In genomic region chr3:50156991-50157493, GRCh38 we compare ENCODE assay signal across 9 cellular contexts. TPM values are rescaled to one million over a fixed set of nuclear protein-coding genes. Genes with fewer than 3 reads are reported as not detected.
A peak's percentile ranks its signal among the peaks of the same experiment; 100 is the strongest.
DNase-seq lines count a peak whose midpoint lies in the region; ATAC-seq and TF ChIP-seq lines count a peak whose summit lies in the region.
"Had no signal": no experiment of that assay in that cellular context is flagged by ENCODE, and none has a peak within 500 bp of the region (broad histone marks: within the 10 kb centered on the region; RNA-seq: fewer than 3 reads in every experiment).

No MANE protein-coding gene starts in this region.

- ATAC-seq in GM19035 (IDR thresholded peaks at IDR 0.05; ENCODE audit: unreplicated experiment) (no peak), omental fat pad (ENCODE audit: low FRiP score) (no peak)

- TF ChIP-seq CTCF in AG09309 (IDR thresholded peaks at IDR 0.05; ENCODE audit: control insufficient read depth, insufficient read depth, low read depth, low read length, missing control alignments): no peak
- TF ChIP-seq CTCF in OCI-LY3 (IDR thresholded peaks at IDR 0.05; ENCODE audit: low read depth, low read length): no peak
- no peak for TF ChIP-seq CTCF in osteoblast (IDR thresholded peaks at IDR 0.05; ENCODE audit: extremely low read depth, low read depth, low read length)
- no peak for TF ChIP-seq CTCF in omental fat pad (IDR thresholded peaks at IDR 0.05)

- H4K20me1 ChIP-seq in OCI-LY3 (ENCODE audit: insufficient read depth, low read length) (no peaks in the 10 kb centered on the region), osteoblast (ENCODE audit: insufficient read depth, low read length) (no peaks in the 10 kb centered on the region)

- H3K79me2 ChIP-seq in OCI-LY3 (ENCODE audit: low read length) (no peaks in the 10 kb centered on the region), osteoblast (ENCODE audit: insufficient read depth, low read length) (peaks cover 40% of the 10 kb centered on the region)

- H2AFZ ChIP-seq in OCI-LY3 (ENCODE audit: low read depth, low read length): peak overlapping the region; percentile 12; the same call in 1 of the 2 replicates
- peak overlapping the region; percentile 77 for H2AFZ ChIP-seq in osteoblast (ENCODE audit: low read length)

- no peak overlapping the region for H3K9ac ChIP-seq in OCI-LY3 (ENCODE audit: low read length)

- no peaks in the 10 kb centered on the region for H3K36me3 ChIP-seq in OCI-LY3 (replicated peaks; ENCODE audit: low read depth, low read length)
- H3K36me3 ChIP-seq in osteoblast (ENCODE audit: insufficient read depth, low read length): no peaks in the 10 kb centered on the region

- no peaks in the 10 kb centered on the region for H3K9me3 ChIP-seq in OCI-LY3 (ENCODE audit: insufficient read depth, low read length)
- no peaks in the 10 kb centered on the region for H3K9me3 ChIP-seq in osteoblast (ENCODE audit: low read depth, low read length)

- H3K4me3 ChIP-seq in AG09309 (ENCODE audit: control insufficient read depth, low read depth, low read length): peak overlapping the region; percentile 45
- H3K4me3 ChIP-seq in OCI-LY3 (ENCODE audit: low read length): no peak overlapping the region
- H3K4me3 ChIP-seq in osteoblast (ENCODE audit: insufficient read depth, low read length): peak overlapping the region; percentile 73

- peak overlapping the region; percentile 1; the same call in 1 of the 2 replicates for H3K4me2 ChIP-seq in OCI-LY3 (ENCODE audit: low read length)
- H3K4me2 ChIP-seq in osteoblast (ENCODE audit: insufficient read depth, low read length): peak overlapping the region; percentile 65

- peaks cover 19% of the 10 kb centered on the region for H3K27me3 ChIP-seq in OCI-LY3 (ENCODE audit: low read depth, low read length)
- peaks cover 8% of the 10 kb centered on the region for H3K27me3 ChIP-seq in osteoblast (ENCODE audit: insufficient read depth, low read length)

- H3K4me1 ChIP-seq in OCI-LY3 (ENCODE audit: low read length) (no peaks in the 10 kb centered on the region), osteoblast (ENCODE audit: insufficient read depth, low read length) (peaks cover 22% of the 10 kb centered on the region)

- DNase-seq in AG09309 (ENCODE audit: low read depth) (no peak), fibroblast of gingiva (ENCODE audit: low read depth) (peak; percentile 30), osteoblast (ENCODE audit: insufficient read length, low spot score, missing footprints) (peak; percentile 93), NCI-H345 (lab: John Stamatoyannopoulos, UW) (no peak), C1 segment of cervical spinal cord (lab: John Stamatoyannopoulos, UW) (no peak), omental fat pad (ENCODE audit: low spot score) (no peak)
- DNase-seq: GDM1 had no signal

- no peak overlapping the region for H3K27ac ChIP-seq in OCI-LY3 (ENCODE audit: low read length)
- H3K27ac ChIP-seq in osteoblast (ENCODE audit: low read depth, low read length): no peak overlapping the region

RNA-seq across cellular contexts. Expression of gene SEMA3F, which starts 1.9 kb away (rescaled TPM):
- total RNA-seq in osteoblast (5.1 and 16.5 TPM in 2 replicates), omental fat pad (10 to 100 TPM; 18.3 to 46.2 (median 33.8) TPM)

RNA-seq across cellular contexts. Expression of gene GNAT1, which starts 34.4 kb away (rescaled TPM):
- total RNA-seq in osteoblast (not detected in 2 replicates), omental fat pad (1 to 10 TPM in 1 of 4 donors, not detected in 3; 1.3 TPM)

RNA-seq across cellular contexts. Expression of gene SLC38A3, which starts 48.0 kb away (rescaled TPM):
- 0.29 and 0.36 TPM in 2 replicates for total RNA-seq in osteoblast
- 1 to 10 TPM in 1 of 4 donors, under 1 TPM in 2, not detected in 1; 0.56 to 1.5 (median 0.84) TPM for total RNA-seq in omental fat pad

Comparison
In these comparisons a context has a peak if more than half of its experiments do, and no peak if none do; other contexts are left out.
1. DNase-seq: peak in fibroblast of gingiva (single experiment) and osteoblast (single experiment); none in AG09309 (single experiment), NCI-H345 (single experiment), C1 segment of cervical spinal cord (0 of 14) and omental fat pad (single experiment).